In the genomic region with DNA sequence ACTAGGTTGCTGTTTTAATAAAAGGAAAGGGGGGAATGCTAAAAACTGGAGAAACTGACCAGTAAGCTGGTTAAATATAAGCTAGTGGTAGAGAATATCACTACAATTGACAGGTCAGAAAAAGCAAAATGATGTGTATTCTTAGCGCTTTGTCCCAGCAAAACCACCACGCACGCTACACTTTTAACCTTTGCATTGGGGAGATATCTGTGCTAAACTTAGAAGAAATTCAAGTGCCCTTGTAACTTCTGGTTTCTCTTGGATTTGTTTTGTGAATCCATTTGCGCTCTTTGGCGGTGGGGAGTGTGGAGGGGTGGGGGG, we compare ENCODE assay signal across 8 cellular contexts. TPM values are rescaled to one million over a fixed set of nuclear protein-coding genes. Genes with fewer than 3 reads are reported as not detected.
A peak's percentile ranks its signal among the peaks of the same experiment; 100 is the strongest.
DNase-seq lines count a peak whose midpoint lies in the region; ATAC-seq and TF ChIP-seq lines count a peak whose summit lies in the region.
"Had no signal": no experiment of that assay in that cellular context is flagged by ENCODE, and none has a peak within 500 bp of the region (broad histone marks: within the 10 kb centered on the region; RNA-seq: fewer than 3 reads in every experiment).

No MANE protein-coding gene starts in this region.

- H3K9me3 Mint-ChIP-seq in HFFc6, result no peaks in the 10 kb centered on the region
- H3K9me3 Mint-ChIP-seq in activated CD4-positive, alpha-beta memory T cell treated with anti-CD3 and anti-CD28 coated beads, Interleukin-2, amount 10 ng/mL, durations not matched to agents 7 days and 5 days, result no peaks in the 10 kb centered on the region
- no peaks in the 10 kb centered on the region for H3K9me3 Mint-ChIP-seq in stimulated activated naive B cell treated with anti-CD40 and anti-IgM and Interleukin-4, amounts not matched to agents 10 μg/mL and 1 μg/mL and 100 μg/mL, for 72 hours

- H3K9ac ChIP-seq in iPS-18a (ENCODE audit: low read length), result no peak overlapping the region

- H3K4me3 ChIP-seq in iPS-18a (ENCODE audit: low read length), result peak overlapping the region; percentile 80

- H3K4me1 ChIP-seq in iPS-18a (ENCODE audit: control insufficient read depth, low read depth, low read length), result peaks cover 9% of the 10 kb centered on the region

- DNase-seq in HFFc6 (no peak), OCI-M1 (lab: John Stamatoyannopoulos, UW) (no peak), NCI-H2171 (lab: John Stamatoyannopoulos, UW) (no peak), A172 (ENCODE audit: low spot score) (no peak)
- DNase-seq in activated CD4-positive, alpha-beta memory T cell treated with anti-CD3 and anti-CD28 coated beads, Interleukin-2, amount 10 ng/mL, durations not matched to agents 7 days and 5 days, result no peak
- no peak for DNase-seq in stimulated activated naive B cell treated with anti-CD40 and anti-IgM and Interleukin-4, amounts not matched to agents 10 μg/mL and 1 μg/mL and 100 μg/mL, for 72 hours
- DNase-seq: NCI-H510A treated with DMSO at 0.1 percent for 48 hours had no signal

- H3K27me3 Mint-ChIP-seq in HFFc6 (ENCODE audit: insufficient read depth), result no peaks in the 10 kb centered on the region
- no peaks in the 10 kb centered on the region for H3K27me3 Mint-ChIP-seq in activated CD4-positive, alpha-beta memory T cell treated with anti-CD3 and anti-CD28 coated beads, Interleukin-2, amount 10 ng/mL, durations not matched to agents 7 days and 5 days
- no peaks in the 10 kb centered on the region for H3K27me3 Mint-ChIP-seq in stimulated activated naive B cell treated with anti-CD40 and anti-IgM and Interleukin-4, amounts not matched to agents 10 μg/mL and 1 μg/mL and 100 μg/mL, for 72 hours

- POLR2A ChIA-PET in activated CD4-positive, alpha-beta memory T cell treated with anti-CD3 and anti-CD28 coated beads, Interleukin-2, amount 10 ng/mL, durations not matched to agents 7 days and 5 days (lab: Charles Lee), result no interaction called here

- no peak overlapping the region for H3K27ac ChIP-seq in iPS-18a (ENCODE audit: low read length)

- H3K4me3 Mint-ChIP-seq in HFFc6, result peak overlapping the region; percentile 93
- H3K4me3 Mint-ChIP-seq in activated CD4-positive, alpha-beta memory T cell treated with anti-CD3 and anti-CD28 coated beads, Interleukin-2, amount 10 ng/mL, durations not matched to agents 7 days and 5 days, result peak overlapping the region; percentile 79
- peak overlapping the region; percentile 77 to 93 for H3K4me3 Mint-ChIP-seq in stimulated activated naive B cell treated with anti-CD40 and anti-IgM and Interleukin-4, amounts not matched to agents 10 μg/mL and 1 μg/mL and 100 μg/mL, for 72 hours

- H3K36me3 Mint-ChIP-seq in HFFc6 (ENCODE audit: low read depth), result peaks cover 8% of the 10 kb centered on the region; the same call in 1 of the 2 replicates
- peaks cover 5% of the 10 kb centered on the region for H3K36me3 Mint-ChIP-seq in activated CD4-positive, alpha-beta memory T cell treated with anti-CD3 and anti-CD28 coated beads, Interleukin-2, amount 10 ng/mL, durations not matched to agents 7 days and 5 days (ENCODE audit: low read depth)
- H3K36me3 Mint-ChIP-seq in stimulated activated naive B cell treated with anti-CD40 and anti-IgM and Interleukin-4, amounts not matched to agents 10 μg/mL and 1 μg/mL and 100 μg/mL, for 72 hours, result peaks cover 3 to 4% of the 10 kb centered on the region in 2 donors

- no peaks in the 10 kb centered on the region for H3K36me3 ChIP-seq in iPS-18a (ENCODE audit: control insufficient read depth, low read depth, low read length)

- H3K27ac Mint-ChIP-seq in HFFc6, result peak overlapping the region; percentile 85
- peak overlapping the region; percentile 57 for H3K27ac Mint-ChIP-seq in activated CD4-positive, alpha-beta memory T cell treated with anti-CD3 and anti-CD28 coated beads, Interleukin-2, amount 10 ng/mL, durations not matched to agents 7 days and 5 days
- H3K27ac Mint-ChIP-seq in stimulated activated naive B cell treated with anti-CD40 and anti-IgM and Interleukin-4, amounts not matched to agents 10 μg/mL and 1 μg/mL and 100 μg/mL, for 72 hours, result no peak overlapping the region

- H3K9me3 ChIP-seq in iPS-18a (ENCODE audit: control insufficient read depth, low read depth, low read length), result no peaks in the 10 kb centered on the region

- no peak for TF ChIP-seq CTCF in HFFc6 (IDR thresholded peaks at IDR 0.05)

- H3K4me1 Mint-ChIP-seq in HFFc6 (ENCODE audit: low read depth), result peaks cover 66% of the 10 kb centered on the region
- H3K4me1 Mint-ChIP-seq in activated CD4-positive, alpha-beta memory T cell treated with anti-CD3 and anti-CD28 coated beads, Interleukin-2, amount 10 ng/mL, durations not matched to agents 7 days and 5 days, result peaks cover 42% of the 10 kb centered on the region
- H3K4me1 Mint-ChIP-seq in stimulated activated naive B cell treated with anti-CD40 and anti-IgM and Interleukin-4, amounts not matched to agents 10 μg/mL and 1 μg/mL and 100 μg/mL, for 72 hours, result peaks cover 24 to 39% of the 10 kb centered on the region in 2 donors

- ATAC-seq in stimulated activated naive B cell treated with anti-CD40 and anti-IgM and Interleukin-4, amounts not matched to agents 10 μg/mL and 1 μg/mL and 100 μg/mL, for 72 hours (replicated peaks), result no peak

- H3K27me3 ChIP-seq in iPS-18a (ENCODE audit: control insufficient read depth, insufficient read depth, low read length), result peaks cover 11% of the 10 kb centered on the region

- CTCF ChIA-PET in activated CD4-positive, alpha-beta memory T cell treated with anti-CD3 and anti-CD28 coated beads, Interleukin-2, amount 10 ng/mL, durations not matched to agents 7 days and 5 days (lab: Charles Lee), result interaction anchor here (1.0 kb wide), 1 partner anchor 414 kb away, joined by 3 read pairs; no protein-coding TSS in a partner anchor

RNA-seq across cellular contexts. Expression of a gene that starts 1.4 kb away (rescaled TPM):
- total RNA-seq in HFFc6 (2021; fragmentation: NEBNext Ultra II Directional; extraction: Animal tissue kit (Norgen Biotek cat#: 25700)), result 1 to 10 TPM; 5.6 to 8.6 (median 6.2) TPM
- 1 to 10 TPM; 8.4 to 8.9 TPM for total RNA-seq in activated CD4-positive, alpha-beta memory T cell treated with anti-CD3 and anti-CD28 coated beads, Interleukin-2, amount 10 ng/mL, durations not matched to agents 7 days and 5 days
- total RNA-seq in A172 (2014; rRNA removed; shearing (Covaris generic)), result 12.7 and 14.2 TPM in 2 replicates
